In genomic region chr21:34812510-34813265, GRCh38 we compare ENCODE assay signal across 10 cellular contexts.
DNase-seq lines count a peak whose midpoint lies in the region; TF ChIP-seq lines count a peak whose summit lies in the region.
"Had no signal": no experiment of that assay in that cellular context is flagged by ENCODE, and none has a peak within 500 bp of the region (broad histone marks: within the 10 kb centered on the region; RNA-seq: fewer than 3 reads in every experiment).

No MANE protein-coding gene starts in this region.

- H3K27me3 ChIP-seq in vagina: no peaks in the 10 kb centered on the region
- H3K27me3 ChIP-seq: tibial artery had no signal

- CTCF ChIA-PET in activated CD4-positive, alpha-beta T cell treated with anti-CD3 and anti-CD28 coated beads, Interleukin-2, amount 10 ng/mL, durations not matched to agents 7 days and 5 days (lab: Charles Lee): interaction anchor here (1.0 to 1.4 kb wide), 3 partner anchors 10 to 239 kb away, joined by 3 to 4 read pairs (median 3); no protein-coding TSS in a partner anchor

- H3K4me1 ChIP-seq in vagina: peaks cover 83% of the 10 kb centered on the region

- H3K9me3 ChIP-seq in vagina: no peaks in the 10 kb centered on the region
- H3K9me3 ChIP-seq: tibial artery had no signal

- no peak for TF ChIP-seq POLR2A in vagina (IDR thresholded peaks at IDR 0.05)

- intact Hi-C loops in vagina (cut with DNase I): loop anchor here (5.0 kb wide), 1 partner anchor 1780 kb away; no protein-coding TSS in a partner anchor

- no peak for TF ChIP-seq CTCF in vagina (IDR thresholded peaks at IDR 0.05)

- H3K36me3 Mint-ChIP-seq in activated CD4-positive, alpha-beta T cell treated with anti-CD3 and anti-CD28 coated beads, Interleukin-2, amount 10 ng/mL, durations not matched to agents 7 days and 5 days (ENCODE audit: low read depth): peaks cover 56% of the 10 kb centered on the region

- H3K4me3 ChIP-seq in vagina: no peak overlapping the region
- H3K4me3 ChIP-seq: tibial artery had no signal

- peak overlapping the region; percentile 65 for H3K27ac ChIP-seq in vagina
- H3K27ac ChIP-seq: tibial artery had no signal

- H3K4me1 Mint-ChIP-seq in activated CD4-positive, alpha-beta T cell treated with anti-CD3 and anti-CD28 coated beads, Interleukin-2, amount 10 ng/mL, durations not matched to agents 7 days and 5 days: peaks cover 53% of the 10 kb centered on the region

- H3K4me3 Mint-ChIP-seq in activated CD4-positive, alpha-beta T cell treated with anti-CD3 and anti-CD28 coated beads, Interleukin-2, amount 10 ng/mL, durations not matched to agents 7 days and 5 days: no peak overlapping the region

- H3K36me3 ChIP-seq in vagina: peaks cover 0 to 4% of the 10 kb centered on the region in 2 donors

- POLR2A ChIA-PET in activated CD4-positive, alpha-beta T cell treated with anti-CD3 and anti-CD28 coated beads, Interleukin-2, amount 10 ng/mL, durations not matched to agents 7 days and 5 days (lab: Charles Lee): no interaction called here

- peak overlapping the region; percentile 51 for H3K27ac Mint-ChIP-seq in activated CD4-positive, alpha-beta T cell treated with anti-CD3 and anti-CD28 coated beads, Interleukin-2, amount 10 ng/mL, durations not matched to agents 7 days and 5 days

- H3K27me3 Mint-ChIP-seq in activated CD4-positive, alpha-beta T cell treated with anti-CD3 and anti-CD28 coated beads, Interleukin-2, amount 10 ng/mL, durations not matched to agents 7 days and 5 days: no peaks in the 10 kb centered on the region

- no peaks in the 10 kb centered on the region for H3K9me3 Mint-ChIP-seq in activated CD4-positive, alpha-beta T cell treated with anti-CD3 and anti-CD28 coated beads, Interleukin-2, amount 10 ng/mL, durations not matched to agents 7 days and 5 days

- DNase-seq in activated CD4-positive, alpha-beta T cell treated with anti-CD3 and anti-CD28 coated beads, Interleukin-2, amount 10 ng/mL, durations not matched to agents 7 days and 5 days: no peak
- no peak for DNase-seq in activated CD4-positive, alpha-beta T cell treated with anti-CD3 and anti-CD28 coated beads, Interleukin-2, amount 50 U/mL, for 48 hours
- DNase-seq in RPMI7951 (ENCODE audit: low read depth) (peak; percentile 57), fibroblast of peridontal ligament (ENCODE audit: extremely low read depth) (peak; percentile 98), vagina (ENCODE audit: extremely low spot score in 2 of 2) (peak in 1 of 2 donors; percentile 64), NCI-H187 treated with DMSO at 0.1 percent for 48 hours (lab: John Stamatoyannopoulos, UW) (no peak), NOMO-1 treated with DMSO at 0.1 percent for 48 hours (lab: John Stamatoyannopoulos, UW; ENCODE audit: unreplicated experiment) (no peak), NCI-H524 treated with DMSO at 0.1 percent for 48 hours (lab: John Stamatoyannopoulos, UW) (no peak)
- DNase-seq: activated CD8-positive, alpha-beta memory T cell treated with anti-CD3 and anti-CD28 coated beads, Interleukin-2, amount 50 U/mL, for 48 hours; tibial artery had no signal

Comparison
In these comparisons a context has a peak if more than half of its experiments do, and no peak if none do; other contexts are left out.
1. DNase-seq: peak in RPMI7951 (single experiment) and fibroblast of peridontal ligament (single experiment); none in activated CD4-positive, alpha-beta T cell treated with anti-CD3 and anti-CD28 coated beads, Interleukin-2, amount 10 ng/mL, durations not matched to agents 7 days and 5 days (single experiment), activated CD4-positive, alpha-beta T cell treated with anti-CD3 and anti-CD28 coated beads, Interleukin-2, amount 50 U/mL, for 48 hours (0 of 2), NCI-H187 treated with DMSO at 0.1 percent for 48 hours (single experiment), NOMO-1 treated with DMSO at 0.1 percent for 48 hours (single experiment) and NCI-H524 treated with DMSO at 0.1 percent for 48 hours (single experiment).